9 cellular contexts compared by ENCODE assay signal in genomic region chr1:35264861-35265260, GRCh38. TPM values are rescaled to one million over a fixed set of nuclear protein-coding genes. Genes with fewer than 3 reads are reported as not detected.
DNase-seq lines count a peak whose midpoint lies in the region; ATAC-seq and TF ChIP-seq lines count a peak whose summit lies in the region.
"Had no signal": no experiment of that assay in that cellular context is flagged by ENCODE, and none has a peak within 500 bp of the region (broad histone marks: within the 10 kb centered on the region; RNA-seq: fewer than 3 reads in every experiment).

No MANE protein-coding gene starts in this region.

- H3K79me2 ChIP-seq in H9 (ENCODE audit: insufficient read depth, low read length): peaks cover 6% of the 10 kb centered on the region; the same call in 1 of the 2 replicates

- H2BK20ac ChIP-seq in H9 (ENCODE audit: low read depth, low read length, poor library complexity, severe bottlenecking): no peak overlapping the region

- WGBS in H9 (ENCODE audit: extremely low coverage, insufficient read length, low lambda C conversion rate): no CpG with 5 or more reads among the region's 6 CpGs
- WGBS in spleen, 5 donors: 13 to 20% (median 18%) methylated on average over 6 of the region's 6 CpGs

- H4K8ac ChIP-seq in H9 (replicated peaks; ENCODE audit: insufficient read length, low read depth, low read length): no peak overlapping the region

- H3K4me3 Mint-ChIP-seq in H9: no peak overlapping the region

- H3K27ac Mint-ChIP-seq in H9: no peak overlapping the region

- no peak overlapping the region for H3K56ac ChIP-seq in H9 (ENCODE audit: insufficient read length, low read depth, low read length)

- no peak overlapping the region for H2BK12ac ChIP-seq in H9 (ENCODE audit: insufficient read length, low read depth, low read length)

- no peaks in the 10 kb centered on the region for H4K20me1 ChIP-seq in H9 (ENCODE audit: control insufficient read depth, insufficient read depth, insufficient read length)

- H3K36me3 ChIP-seq in spleen: no peaks in the 10 kb centered on the region

- no peak overlapping the region for H2BK120ac ChIP-seq in H9 (ENCODE audit: low read depth, low read length, poor library complexity, severe bottlenecking)

- H3K4me1 ChIP-seq in H9 (ENCODE audit: insufficient read depth, low read length) (peaks cover 3% of the 10 kb centered on the region; the same call in 1 of the 2 replicates), spleen (peaks cover 0 to 29% (median 12%) of the 10 kb centered on the region in 6 donors)

- H3K9me3 Mint-ChIP-seq in H9: peaks cover 0 to 4% of the 10 kb centered on the region in 2 experiments; a peak in 1 of 5 replicates

- H3K79me1 ChIP-seq in H9 (ENCODE audit: insufficient read depth, low read depth, low read length, poor library complexity, severe bottlenecking): no peaks in the 10 kb centered on the region

- H3K9me3 ChIP-seq in H9 (ENCODE audit: control insufficient read depth, low read depth, low read length) (no peaks in the 10 kb centered on the region), spleen (no peaks in the 10 kb centered on the region)

- H2AFZ ChIP-seq in H9 (ENCODE audit: low read length): peak overlapping the region; percentile 82

- H3K4ac ChIP-seq in H9 (ENCODE audit: low read depth, low read length): no peak overlapping the region

- H3K4me3 ChIP-seq in spleen: no peak overlapping the region

- H3K9ac ChIP-seq in H9 (ENCODE audit: extremely low read depth, insufficient read length, low read length): no peak overlapping the region

- intact Hi-C loops in spleen (cut with DNase I; ENCODE audit: low total_unique reads): no loop called here

- DNase-seq in H9 (peak; percentile 27), SKM-1 treated with dmso at 0.1 percent for 144 hours (lab: John Stamatoyannopoulos, UW; ENCODE audit: unreplicated experiment) (peak; percentile 64), foreskin melanocyte (peak; percentile 84), spleen (no peak), caudate nucleus (lab: John Stamatoyannopoulos, UW) (no peak)
- DNase-seq in effector CD8-positive, alpha-beta T cell (lab: John Stamatoyannopoulos, UW): no peak
- DNase-seq: amygdala had no signal

- peaks cover 6% of the 10 kb centered on the region for H3K23me2 ChIP-seq in H9 (ENCODE audit: insufficient read length, low read depth, low read length, poor library complexity, severe bottlenecking)

- H3K14ac ChIP-seq in H9 (ENCODE audit: insufficient read depth, low read length): no peak overlapping the region

- TF ChIP-seq POLR2A in spleen (IDR thresholded peaks at IDR 0.05): peak in 1 of 3 donors; percentile 18

- peaks cover 4 to 13% of the 10 kb centered on the region in 2 experiments; a peak in 3 of 4 replicates for H3K4me1 Mint-ChIP-seq in H9

- no peak overlapping the region for H3K4me2 ChIP-seq in H9 (ENCODE audit: insufficient read depth, insufficient read length, low read length)

- peaks cover 1% of the 10 kb centered on the region; the same call in 1 of the 2 replicates for H3K27me3 Mint-ChIP-seq in H9 (ENCODE audit: low read depth)

- H2BK15ac ChIP-seq in H9 (ENCODE audit: low read depth, low read length): no peak overlapping the region

- no peak overlapping the region for H3K18ac ChIP-seq in H9 (ENCODE audit: insufficient read length, low read depth, low read length)

- TF ChIP-seq CTCF in H9 (conservative IDR thresholded peaks at IDR 0.05) (no peak), spleen (IDR thresholded peaks at IDR 0.05 in 8 of 11, conservative IDR thresholded peaks at IDR 0.05 in 3 of 11) (no peak)

- no peak overlapping the region for H2BK5ac ChIP-seq in H9 (ENCODE audit: insufficient read length, low read length)

- H3K27ac ChIP-seq in H9 (ENCODE audit: insufficient read length, low read depth, low read length) (no peak overlapping the region), spleen (peak overlapping the region in 7 of 8 donors; percentile 48 to 74 (median 61)), caudate nucleus (ENCODE audit: low read depth, low read length) (no peak overlapping the region)

- no peak for ATAC-seq in HG02938 (IDR thresholded peaks at IDR 0.05; ENCODE audit: unreplicated experiment)
- ATAC-seq in HG02885 (IDR thresholded peaks at IDR 0.05; ENCODE audit: poor library complexity, unreplicated experiment): no peak

- no peak overlapping the region for H3K23ac ChIP-seq in H9 (ENCODE audit: insufficient read length, low read depth, low read length)

- no peaks in the 10 kb centered on the region for H3K27me3 ChIP-seq in H9 (ENCODE audit: insufficient read depth, low read length)
- H3K27me3 ChIP-seq in spleen (replicated peaks in 1 of 7): no peaks in the 10 kb centered on the region

- H4K5ac ChIP-seq in H9 (ENCODE audit: insufficient read length, low read depth, low read length): no peak overlapping the region

- no peak overlapping the region for H3T11ph ChIP-seq in H9 (ENCODE audit: low read length)

- no peaks in the 10 kb centered on the region; a peak in 1 of 7 replicates for H3K36me3 Mint-ChIP-seq in H9 (ENCODE audit: insufficient read depth in 1 of 3, low read depth in 3 of 3)

- no peak overlapping the region for H4K91ac ChIP-seq in H9 (ENCODE audit: insufficient read length, low read depth, low read length)

- no peak overlapping the region for H2AK5ac ChIP-seq in H9 (ENCODE audit: insufficient read length, low read length)

RNA-seq across cellular contexts. Expression of gene ZMYM4, which starts 3.6 kb away (rescaled TPM):
- total RNA-seq in H9 (2021) (66.0 and 66.9 TPM in 2 replicates), spleen (10 to 100 TPM; 31.2 to 70.2 (median 49.7) TPM)
- 10 to 100 TPM in 2 of 3 donors, 1 to 10 TPM in 1; 9.0 to 10.8 (median 10.7) TPM for polyA plus RNA-seq in spleen

Comparison
In these comparisons a context has a peak if more than half of its experiments do, and no peak if none do; other contexts are left out.
1. DNase-seq: peak in H9 (single experiment), SKM-1 treated with dmso at 0.1 percent for 144 hours (single experiment) and foreskin melanocyte (single experiment); none in spleen (single experiment), caudate nucleus (0 of 61) and effector CD8-positive, alpha-beta T cell (single experiment).
2. H3K27ac ChIP-seq: peak in spleen (7 of 8); none in H9 (single experiment) and caudate nucleus (single experiment).